In genomic region chr11:62770778-62771143, GRCh38 we compare ENCODE assay signal across 8 cellular contexts. TPM values are rescaled to one million over a fixed set of nuclear protein-coding genes. Genes with fewer than 3 reads are reported as not detected.
DNase-seq lines count a peak whose midpoint lies in the region; ATAC-seq and TF ChIP-seq lines count a peak whose summit lies in the region.

No MANE protein-coding gene starts in this region.

- peak overlapping the region; percentile 86 for H3K4me3 ChIP-seq in psoas muscle

- H3K27ac ChIP-seq in psoas muscle, result peak overlapping the region; percentile 98

- peak; percentile 12 to 18 for ATAC-seq in left cardiac atrium
- ATAC-seq in psoas muscle, result peak; percentile 4 to 35 (median 22)

- H3K27me3 ChIP-seq in psoas muscle (ENCODE audit: insufficient read depth in 3 of 3, low read length in 2 of 3), result no peaks in the 10 kb centered on the region

- TF ChIP-seq CTCF in psoas muscle (IDR thresholded peaks at IDR 0.05), result no peak

- WGBS in psoas muscle, 3 donors, result 1% methylated on average over 18 of the region's 18 CpGs

- H3K4me1 ChIP-seq in psoas muscle, result peaks cover 27% of the 10 kb centered on the region

- no peaks in the 10 kb centered on the region for H3K9me3 ChIP-seq in psoas muscle

- DNase-seq in NCI-H2107 treated with DMSO at 0.1 percent for 48 hours (lab: John Stamatoyannopoulos, UW; ENCODE audit: unreplicated experiment) (peak; percentile 67), NCI-H2107 (lab: John Stamatoyannopoulos, UW) (no peak), left cardiac atrium (no peak), psoas muscle (peak in 1 of 2 donors; percentile 63), SK-N-DZ (ENCODE audit: low spot score) (no peak), NCI-H510A treated with DMSO at 0.1 percent for 48 hours (lab: John Stamatoyannopoulos, UW) (no peak)
- peak; percentile 16 for DNase-seq in activated naive CD4-positive, alpha-beta T cell treated with anti-CD3 and anti-CD28 coated beads, Interleukin-2, amount 50 U/mL, for 16 hours

- TF ChIP-seq EP300 in Ishikawa (IDR thresholded peaks at IDR 0.05; ENCODE audit: borderline replicate concordance), result no peak

- intact Hi-C loops in left cardiac atrium (cut with DNase I) (no loop called here), psoas muscle (cut with DNase I) (no loop called here)

- TF ChIP-seq RAD21 in Ishikawa (IDR thresholded peaks at IDR 0.05; ENCODE audit: low read depth), result no peak

- H3K36me3 ChIP-seq in psoas muscle (ENCODE audit: insufficient read depth in 1 of 2, low read depth in 1 of 2), result peaks cover 10 to 38% of the 10 kb centered on the region in 2 donors

TF ChIP-seq in Ishikawa, 13 proteins besides CTCF, POLR2A, EP300 and RAD21:
- TF ChIP-seq TCF12 (IDR thresholded peaks at IDR 0.05; ENCODE audit: low read depth) (no peak), NFIC (IDR thresholded peaks at IDR 0.05) (0 out of 2 replicates have a peak, but pooled peaks have one; percentile 12)
TF ChIP-seq in Ishikawa: peak in this region for 1.

RNA-seq across cellular contexts. Expression of gene TAF6L, which starts 0.4 kb away (rescaled TPM):
- total RNA-seq in left cardiac atrium, result 10 to 100 TPM in 1 of 2 donors, 1 to 10 TPM in 1; 8.1 to 11.0 TPM
- total RNA-seq in psoas muscle, result 10 to 100 TPM; 13.5 to 19.9 (median 18.3) TPM
- polyA plus RNA-seq in psoas muscle, result 10 to 100 TPM; 18.0 to 26.5 (median 20.1) TPM
- polyA plus RNA-seq in SK-N-DZ (2014; cell fraction: cytosol; rRNA removed), result 36.0 and 36.6 TPM in 2 replicates
- 129 and 168 TPM in 2 replicates for polyA plus RNA-seq in SK-N-DZ (2014; cell fraction: nucleus; rRNA removed)

RNA-seq across cellular contexts. Expression of gene POLR2G, which starts 9.4 kb away (rescaled TPM):
- total RNA-seq in left cardiac atrium, result 10 to 100 TPM; 32.0 to 39.9 TPM
- total RNA-seq in psoas muscle, result 10 to 100 TPM; 31.7 to 44.7 (median 36.2) TPM
- polyA plus RNA-seq in psoas muscle, result 10 to 100 TPM; 44.0 to 92.6 (median 48.8) TPM
- polyA plus RNA-seq in SK-N-DZ (2014; cell fraction: cytosol; rRNA removed), result 160 and 194 TPM in 2 replicates
- 94.4 and 111 TPM in 2 replicates for polyA plus RNA-seq in SK-N-DZ (2014; cell fraction: nucleus; rRNA removed)

RNA-seq across cellular contexts. Expression of gene TMEM179B, which starts 16.4 kb away (rescaled TPM):
- total RNA-seq in left cardiac atrium (10 to 100 TPM; 20.6 to 22.4 TPM), psoas muscle (10 to 100 TPM; 12.2 to 18.5 (median 16.0) TPM)
- 10 to 100 TPM; 31.5 to 42.0 (median 34.4) TPM for polyA plus RNA-seq in psoas muscle
- polyA plus RNA-seq in SK-N-DZ (2014; cell fraction: cytosol; rRNA removed), result 38.2 and 56.2 TPM in 2 replicates
- polyA plus RNA-seq in SK-N-DZ (2014; cell fraction: nucleus; rRNA removed), result 22.3 and 23.4 TPM in 2 replicates

RNA-seq across cellular contexts. Expression of gene ZBTB3, which starts 16.8 kb away (rescaled TPM):
- total RNA-seq in left cardiac atrium (10 to 100 TPM in 1 of 2 donors, 1 to 10 TPM in 1; 7.2 to 10.5 TPM), psoas muscle (1 to 10 TPM; 5.4 to 8.7 (median 6.5) TPM)
- polyA plus RNA-seq in psoas muscle, result 1 to 10 TPM; 1.5 to 3.5 (median 2.1) TPM
- 11.2 and 19.5 TPM in 2 replicates for polyA plus RNA-seq in SK-N-DZ (2014; cell fraction: cytosol; rRNA removed)
- 8.5 and 10.3 TPM in 2 replicates for polyA plus RNA-seq in SK-N-DZ (2014; cell fraction: nucleus; rRNA removed)

RNA-seq across cellular contexts. Expression of gene TMEM223, which starts 21.0 kb away (rescaled TPM):
- total RNA-seq in left cardiac atrium (10 to 100 TPM; 12.0 to 17.6 TPM), psoas muscle (10 to 100 TPM in 1 of 4 donors, 1 to 10 TPM in 3; 6.2 to 11.5 (median 8.4) TPM)
- 10 to 100 TPM; 16.6 to 37.7 (median 21.7) TPM for polyA plus RNA-seq in psoas muscle
- 36.3 and 44.5 TPM in 2 replicates for polyA plus RNA-seq in SK-N-DZ (2014; cell fraction: cytosol; rRNA removed)
- 35.3 and 42.2 TPM in 2 replicates for polyA plus RNA-seq in SK-N-DZ (2014; cell fraction: nucleus; rRNA removed)

Comparison
In these comparisons a context has a peak if more than half of its experiments do, and no peak if none do; other contexts are left out.
1. DNase-seq: peak in NCI-H2107 treated with DMSO at 0.1 percent for 48 hours (single experiment) and activated naive CD4-positive, alpha-beta T cell treated with anti-CD3 and anti-CD28 coated beads, Interleukin-2, amount 50 U/mL, for 16 hours (single experiment); none in NCI-H2107 (single experiment), left cardiac atrium (single experiment), SK-N-DZ (single experiment) and NCI-H510A treated with DMSO at 0.1 percent for 48 hours (single experiment).